Comparison of ENCODE assay signal across 17 cellular contexts in genomic region chr1:40742363-40743061, GRCh38. TPM values are rescaled to one million over a fixed set of nuclear protein-coding genes. Genes with fewer than 3 reads are reported as not detected.
DNase-seq lines count a peak whose midpoint lies in the region; ATAC-seq and TF ChIP-seq lines count a peak whose summit lies in the region.
"Had no signal": no experiment of that assay in that cellular context is flagged by ENCODE, and none has a peak within 500 bp of the region (broad histone marks: within the 10 kb centered on the region; RNA-seq: fewer than 3 reads in every experiment).

No MANE protein-coding gene starts in this region.

- H3K36me3 ChIP-seq in OCI-LY7 (ENCODE audit: insufficient read depth, low read length) (peaks cover 91% of the 10 kb centered on the region), esophagus muscularis mucosa (peaks cover under 1 to 49% (median 15%) of the 10 kb centered on the region in 4 donors), gastrocnemius medialis (peaks cover 0 to 12% of the 10 kb centered on the region in 2 donors)

- no peak for TF ChIP-seq CTCF in OCI-LY7 (conservative IDR thresholded peaks at IDR 0.05; ENCODE audit: low read length)
- TF ChIP-seq CTCF in esophagus muscularis mucosa (IDR thresholded peaks at IDR 0.05): no peak
- TF ChIP-seq CTCF in gastrocnemius medialis (IDR thresholded peaks at IDR 0.05 in 4 of 5, conservative IDR thresholded peaks at IDR 0.05 in 1 of 5): no peak

- H3K9me2 ChIP-seq in OCI-LY7 (ENCODE audit: insufficient read depth, low read length): no peaks in the 10 kb centered on the region

- BruUV-seq in OCI-LY7 (replicated peaks; lab: Mats Ljungman, UMichigan): TSS peak; percentile 7

- POLR2A ChIA-PET in OCI-LY7 (lab: Charles Lee): interaction anchor here (1.1 kb wide), 1 partner anchor 22 kb away, joined by 3 read pairs; no protein-coding TSS in a partner anchor

- H2AFZ ChIP-seq in OCI-LY7 (ENCODE audit: low read length): no peak overlapping the region

- WGBS in esophagus muscularis mucosa: 67% methylated on average over 3 of the region's 3 CpGs

- no peak for TF ChIP-seq EP300 in esophagus muscularis mucosa (IDR thresholded peaks at IDR 0.05)

- CTCF ChIA-PET in activated naive CD4-positive, alpha-beta T cell treated with anti-CD3 and anti-CD28 coated beads, Interleukin-2, amount 10 ng/mL, durations not matched to agents 7 days and 5 days (lab: Charles Lee): interaction anchor here (0.7 kb wide), 1 partner anchor 79 kb away, joined by 4 read pairs; no protein-coding TSS in a partner anchor
- CTCF ChIA-PET in OCI-LY7 (lab: Charles Lee; ENCODE audit: unreplicated experiment): no interaction called here

- H3K9me3 ChIP-seq in OCI-LY7 (ENCODE audit: low read length) (no peaks in the 10 kb centered on the region), esophagus muscularis mucosa (no peaks in the 10 kb centered on the region), gastrocnemius medialis (no peaks in the 10 kb centered on the region)

- TF ChIP-seq POLR2A in esophagus muscularis mucosa (IDR thresholded peaks at IDR 0.05; ENCODE audit: low read depth) (no peak), gastrocnemius medialis (IDR thresholded peaks at IDR 0.05) (no peak)

- H3K27me3 ChIP-seq in esophagus muscularis mucosa (no peaks in the 10 kb centered on the region), gastrocnemius medialis (no peaks in the 10 kb centered on the region)

- DNase-seq in activated naive CD4-positive, alpha-beta T cell treated with anti-CD3 and anti-CD28 coated beads, Interleukin-2, amount 50 U/mL, for 72 hours (ENCODE audit: low spot score in 2 of 2): peak in 1 of 2 donors; percentile 20
- DNase-seq in activated naive CD4-positive, alpha-beta T cell treated with anti-CD3 and anti-CD28 coated beads, Interleukin-2, amount 10 ng/mL, durations not matched to agents 7 days and 5 days: no peak
- no peak for DNase-seq in OCI-LY7 (ENCODE audit: low spot score)
- DNase-seq in esophagus muscularis mucosa (ENCODE audit: extremely low spot score): no peak
- no peak for DNase-seq in gastrocnemius medialis
- DNase-seq in SKM-1 treated with dmso at 0.1 percent for 144 hours (lab: John Stamatoyannopoulos, UW; ENCODE audit: unreplicated experiment): no peak
- DNase-seq in kidney glomerular epithelial cell (lab: John Stamatoyannopoulos, UW): no peak
- DNase-seq: cerebellar nuclear complex, DMS79, erythroblast, GOT3, MM.1S, NCI-H446, substantia nigra had no signal

- peak; percentile 79 to 95 for ATAC-seq in activated naive CD4-positive, alpha-beta T cell treated with anti-CD3 and anti-CD28 coated beads, Interleukin-2, amount 50 U/mL, for 72 hours
- ATAC-seq in gastrocnemius medialis (peak; percentile 28 to 32), GM21381 (IDR thresholded peaks at IDR 0.05; ENCODE audit: unreplicated experiment) (no peak)
- ATAC-seq: WTC11 had no signal

- H3K4me3 ChIP-seq in OCI-LY7 (ENCODE audit: low read depth, low read length, poor library complexity, severe bottlenecking) (no peak overlapping the region), esophagus muscularis mucosa (no peak overlapping the region), gastrocnemius medialis (no peak overlapping the region)

- no peak overlapping the region for H3K27ac ChIP-seq in OCI-LY7 (ENCODE audit: low read depth, low read length, poor library complexity, severe bottlenecking)
- H3K27ac ChIP-seq in esophagus muscularis mucosa (replicated peaks in 1 of 4): peak overlapping the region in 3 of 4 donors; percentile 68 to 72 (median 70)
- peak overlapping the region; percentile 19 to 60 (median 48) for H3K27ac ChIP-seq in gastrocnemius medialis

- intact Hi-C loops in OCI-LY7 (cut with micrococcal nuclease; ENCODE audit: unreplicated experiment): no loop called here
- intact Hi-C loops in esophagus muscularis mucosa (cut with DNase I): no loop called here
- intact Hi-C loops in gastrocnemius medialis (cut with DNase I; ENCODE audit: low total_unique reads): no loop called here

- no peaks in the 10 kb centered on the region for H4K20me1 ChIP-seq in OCI-LY7 (ENCODE audit: insufficient read depth, low read length)

- H3K79me2 ChIP-seq in OCI-LY7 (ENCODE audit: insufficient read depth, low read depth, low read length): no peaks in the 10 kb centered on the region; the same call in 1 of the 2 replicates

- in situ Hi-C loops in gastrocnemius medialis (cut with MboI; ENCODE audit: low sequenced_read_pairs in 4 of 4): no loop called here

- no peaks in the 10 kb centered on the region for H3K9me3 Mint-ChIP-seq in activated naive CD4-positive, alpha-beta T cell treated with anti-CD3 and anti-CD28 coated beads, Interleukin-2, amount 50 U/mL, for 72 hours
- no peaks in the 10 kb centered on the region for H3K9me3 Mint-ChIP-seq in activated naive CD4-positive, alpha-beta T cell treated with anti-CD3 and anti-CD28 coated beads, Interleukin-2, amount 10 ng/mL, durations not matched to agents 7 days and 5 days
- H3K9me3 Mint-ChIP-seq: WTC11 had no signal

- H3K36me3 Mint-ChIP-seq in activated naive CD4-positive, alpha-beta T cell treated with anti-CD3 and anti-CD28 coated beads, Interleukin-2, amount 50 U/mL, for 72 hours: peaks cover 5 to 48% of the 10 kb centered on the region in 2 donors
- H3K36me3 Mint-ChIP-seq in activated naive CD4-positive, alpha-beta T cell treated with anti-CD3 and anti-CD28 coated beads, Interleukin-2, amount 10 ng/mL, durations not matched to agents 7 days and 5 days: peaks cover 72% of the 10 kb centered on the region

- no peak overlapping the region for H3K4me3 Mint-ChIP-seq in activated naive CD4-positive, alpha-beta T cell treated with anti-CD3 and anti-CD28 coated beads, Interleukin-2, amount 10 ng/mL, durations not matched to agents 7 days and 5 days
- H3K4me3 Mint-ChIP-seq: WTC11 had no signal

- H3K4me1 Mint-ChIP-seq in activated naive CD4-positive, alpha-beta T cell treated with anti-CD3 and anti-CD28 coated beads, Interleukin-2, amount 10 ng/mL, durations not matched to agents 7 days and 5 days: peaks cover 27% of the 10 kb centered on the region

- no peak overlapping the region for H3K4me2 ChIP-seq in OCI-LY7 (ENCODE audit: low read length)

- H3K4me1 ChIP-seq in OCI-LY7 (ENCODE audit: insufficient read depth, low read length, poor library complexity, severe bottlenecking) (peaks cover 13% of the 10 kb centered on the region), esophagus muscularis mucosa (peaks cover 51 to 87% (median 81%) of the 10 kb centered on the region in 4 donors), gastrocnemius medialis (peaks cover 38 to 55% of the 10 kb centered on the region in 2 donors)

- no peaks in the 10 kb centered on the region for H3K27me3 Mint-ChIP-seq in activated naive CD4-positive, alpha-beta T cell treated with anti-CD3 and anti-CD28 coated beads, Interleukin-2, amount 10 ng/mL, durations not matched to agents 7 days and 5 days

- H3K27ac Mint-ChIP-seq in activated naive CD4-positive, alpha-beta T cell treated with anti-CD3 and anti-CD28 coated beads, Interleukin-2, amount 50 U/mL, for 72 hours: peak overlapping the region; percentile 45 to 84
- no peak overlapping the region for H3K27ac Mint-ChIP-seq in activated naive CD4-positive, alpha-beta T cell treated with anti-CD3 and anti-CD28 coated beads, Interleukin-2, amount 10 ng/mL, durations not matched to agents 7 days and 5 days
- H3K27ac Mint-ChIP-seq: WTC11 had no signal

RNA-seq across cellular contexts. Expression of gene KCNQ4, which starts 41.1 kb away (rescaled TPM):
- total RNA-seq in activated naive CD4-positive, alpha-beta T cell treated with anti-CD3 and anti-CD28 coated beads, Interleukin-2, amount 50 U/mL, for 72 hours: 1 to 10 TPM in 1 of 2 donors, under 1 TPM in 1; 0.73 to 1.5 TPM
- total RNA-seq in OCI-LY7 (2014; rRNA removed; shearing (Covaris generic)): 0.16 and 0.33 TPM in 2 replicates
- 0.37 and 0.49 TPM in 2 replicates for total RNA-seq in OCI-LY7 (2022)
- total RNA-seq in esophagus muscularis mucosa: 10 to 100 TPM in 3 of 4 donors, 1 to 10 TPM in 1; 9.3 to 22.0 (median 17.1) TPM
- total RNA-seq in gastrocnemius medialis: 1 to 10 TPM; 2.9 to 8.2 (median 3.5) TPM
- total RNA-seq: pulmonary artery endothelial cell had no signal

RNA-seq across cellular contexts. Expression of gene NFYC, which starts 51.0 kb away (rescaled TPM):
- 10 to 100 TPM; 58.9 to 62.5 TPM for total RNA-seq in activated naive CD4-positive, alpha-beta T cell treated with anti-CD3 and anti-CD28 coated beads, Interleukin-2, amount 50 U/mL, for 72 hours
- 29.3 and 39.1 TPM in 2 replicates for total RNA-seq in OCI-LY7 (2014; rRNA removed; shearing (Covaris generic))
- total RNA-seq in OCI-LY7 (2022): 71.0 and 77.1 TPM in 2 replicates
- total RNA-seq in esophagus muscularis mucosa: 10 to 100 TPM; 30.0 to 54.2 (median 46.6) TPM
- 10 to 100 TPM; 45.3 to 58.6 (median 57.4) TPM for total RNA-seq in gastrocnemius medialis
